16 cellular contexts compared by ENCODE assay signal in genomic region chr13:20729633-20730585, GRCh38. TPM values are rescaled to one million over a fixed set of nuclear protein-coding genes. Genes with fewer than 3 reads are reported as not detected.
DNase-seq lines count a peak whose midpoint lies in the region; TF ChIP-seq lines count a peak whose summit lies in the region.
"Had no signal": no experiment of that assay in that cellular context is flagged by ENCODE, and none has a peak within 500 bp of the region (broad histone marks: within the 10 kb centered on the region; RNA-seq: fewer than 3 reads in every experiment).

No MANE protein-coding gene starts in this region.

- H4K8ac ChIP-seq in neuronal stem cell (ENCODE audit: low read depth, low read length): no peak overlapping the region

- peaks cover 0 to 6% (median 0%) of the 10 kb centered on the region in 4 donors for H3K4me1 ChIP-seq in esophagus muscularis mucosa
- no peaks in the 10 kb centered on the region for H3K4me1 ChIP-seq in neuronal stem cell (ENCODE audit: control insufficient read depth in 2 of 2, insufficient read depth in 1 of 2, low read depth in 1 of 2, low read length in 2 of 2)
- H3K4me1 ChIP-seq: BLaER1 had no signal

- H2BK120ac ChIP-seq in neuronal stem cell (ENCODE audit: low read depth, low read length): no peak overlapping the region

- H2AFZ ChIP-seq in neuronal stem cell (ENCODE audit: low read length): no peak overlapping the region

- H3K27ac ChIP-seq in esophagus muscularis mucosa (replicated peaks in 1 of 4) (no peak overlapping the region), neuronal stem cell (replicated peaks; ENCODE audit: low read length) (no peak overlapping the region)
- H3K27ac ChIP-seq: BLaER1, HL-60 had no signal

- H3K14ac ChIP-seq in neuronal stem cell (ENCODE audit: low read length): no peak overlapping the region

- no peak overlapping the region for H3K9ac ChIP-seq in neuronal stem cell (ENCODE audit: low read depth, low read length, poor library complexity)
- H3K9ac ChIP-seq: BLaER1 had no signal

- intact Hi-C loops in esophagus muscularis mucosa (cut with DNase I): no loop called here

- H3K9me3 ChIP-seq in esophagus muscularis mucosa (no peaks in the 10 kb centered on the region), neuronal stem cell (replicated peaks in 1 of 2; ENCODE audit: control insufficient read depth in 2 of 2, insufficient read depth in 1 of 2, low read depth in 1 of 2, low read length in 2 of 2) (peaks cover 0 to 2% of the 10 kb centered on the region in 2 donors)

- peak overlapping the region; percentile 24 for H3K18ac ChIP-seq in neuronal stem cell (ENCODE audit: low read length)

- TF ChIP-seq POLR2A in esophagus muscularis mucosa (IDR thresholded peaks at IDR 0.05; ENCODE audit: low read depth): no peak

- H3K4me3 ChIP-seq in H7 (ENCODE audit: insufficient read depth, low read depth, low read length): no peak overlapping the region
- no peak overlapping the region for H3K4me3 ChIP-seq in esophagus muscularis mucosa
- H3K4me3 ChIP-seq in neuronal stem cell (ENCODE audit: low read length in 2 of 2): no peak overlapping the region
- H3K4me3 ChIP-seq: BLaER1, GM12878, K562 had no signal

- no peak overlapping the region for H2BK12ac ChIP-seq in neuronal stem cell (ENCODE audit: low read length)

- no peak overlapping the region for H2BK15ac ChIP-seq in neuronal stem cell (ENCODE audit: low read length)

- DNase-seq in D341Med (ENCODE audit: low spot score) (peak; percentile 18), H7 (peak; percentile 32), esophagus muscularis mucosa (ENCODE audit: extremely low spot score) (peak; percentile 89), neuronal stem cell (ENCODE audit: low spot score) (no peak), amniotic stem cell (lab: John Stamatoyannopoulos, UW) (no peak), foreskin melanocyte (no peak)
- no peak for DNase-seq in stimulated activated naive CD4-positive, alpha-beta T cell treated with Interleukin-2 at 50 U/mL for 16 hours (lab: John Stamatoyannopoulos, UW)
- DNase-seq: 8988T; CD4-positive, alpha-beta memory T cell; DMS79 treated with DMSO at 0.1 percent for 48 hours; GF-D8 had no signal

- no peak overlapping the region for H3K4me2 ChIP-seq in neuronal stem cell (ENCODE audit: insufficient read depth, low read length, poor library complexity, severe bottlenecking)
- H3K4me2 ChIP-seq: BLaER1 had no signal

- H3K79me1 ChIP-seq in neuronal stem cell (ENCODE audit: low read depth, low read length): peaks cover 1% of the 10 kb centered on the region

- TF ChIP-seq CTCF in esophagus muscularis mucosa (IDR thresholded peaks at IDR 0.05): no peak

- no peak overlapping the region for H4K91ac ChIP-seq in neuronal stem cell (ENCODE audit: low read depth, low read length, poor library complexity)

- H2AK5ac ChIP-seq in neuronal stem cell (ENCODE audit: low read depth, low read length): no peak overlapping the region

- no peak overlapping the region for H3K4ac ChIP-seq in neuronal stem cell (ENCODE audit: low read length)

- H3K27me3 ChIP-seq in H7 (ENCODE audit: control insufficient read depth, insufficient read depth, low read length) (no peaks in the 10 kb centered on the region), esophagus muscularis mucosa (no peaks in the 10 kb centered on the region), neuronal stem cell (ENCODE audit: control insufficient read depth in 3 of 3, insufficient read depth in 3 of 3, low read depth in 1 of 3, low read length in 3 of 3) (no peaks in the 10 kb centered on the region)
- H3K27me3 ChIP-seq: BLaER1 had no signal

- no peak overlapping the region for H3K23ac ChIP-seq in neuronal stem cell (ENCODE audit: low read depth, low read length, poor library complexity)

- H3K36me3 ChIP-seq in H7 (replicated peaks; ENCODE audit: control insufficient read depth, insufficient read depth, low read length) (no peaks in the 10 kb centered on the region), esophagus muscularis mucosa (peaks cover 0 to 20% (median 10%) of the 10 kb centered on the region in 4 donors), neuronal stem cell (replicated peaks in 1 of 2; ENCODE audit: control insufficient read depth in 2 of 2, insufficient read depth in 2 of 2, low read length in 2 of 2) (no peaks in the 10 kb centered on the region)

- TF ChIP-seq EP300 in esophagus muscularis mucosa (IDR thresholded peaks at IDR 0.05): no peak

- no peak overlapping the region for H2BK5ac ChIP-seq in neuronal stem cell (ENCODE audit: low read length)

- WGBS in esophagus muscularis mucosa: 97% methylated on average over 33 of the region's 33 CpGs
- no CpG with 5 or more reads among the region's 33 CpGs for WGBS in neuronal stem cell (ENCODE audit: extremely low coverage in 2 of 2, insufficient read length in 2 of 2, insufficient replicate concordance in 1 of 2), 2 donors

RNA-seq across cellular contexts. Expression of gene IL17D, which starts 26.4 kb away (rescaled TPM):
- total RNA-seq in H7 (2014; rRNA removed; shearing (Covaris generic)): 0.15 TPM in 1 of 2 replicates, not detected in the other
- total RNA-seq in esophagus muscularis mucosa: 1 to 10 TPM; 4.2 to 9.9 (median 6.7) TPM
- polyA plus RNA-seq in neuronal stem cell (2013, experiment 1 of 2): 2.3 TPM
- polyA plus RNA-seq in neuronal stem cell (2013, experiment 2 of 2): 2.1 TPM
- total RNA-seq: CD4-positive, alpha-beta memory T cell had no signal
- polyA plus RNA-seq: CD14-positive monocyte; CD4-positive, alpha-beta memory T cell had no signal

RNA-seq across cellular contexts. Expression of gene EEF1AKMT1, which starts 43.9 kb away (rescaled TPM):
- 0.96 and 2.6 TPM in 2 replicates for total RNA-seq in H7 (2014; rRNA removed; shearing (Covaris generic))
- total RNA-seq in esophagus muscularis mucosa: 10 to 100 TPM; 13.1 to 18.7 (median 14.8) TPM
- polyA plus RNA-seq in neuronal stem cell (2013, experiment 1 of 2): 11.9 TPM
- polyA plus RNA-seq in neuronal stem cell (2013, experiment 2 of 2): 11.5 TPM

Comparison
In these comparisons a context has a peak if more than half of its experiments do, and no peak if none do; other contexts are left out.
1. DNase-seq: peak in D341Med (single experiment), H7 (single experiment) and esophagus muscularis mucosa (single experiment); none in neuronal stem cell (single experiment), amniotic stem cell (single experiment), stimulated activated naive CD4-positive, alpha-beta T cell treated with Interleukin-2 at 50 U/mL for 16 hours (single experiment) and foreskin melanocyte (single experiment).